In the genomic region with DNA sequence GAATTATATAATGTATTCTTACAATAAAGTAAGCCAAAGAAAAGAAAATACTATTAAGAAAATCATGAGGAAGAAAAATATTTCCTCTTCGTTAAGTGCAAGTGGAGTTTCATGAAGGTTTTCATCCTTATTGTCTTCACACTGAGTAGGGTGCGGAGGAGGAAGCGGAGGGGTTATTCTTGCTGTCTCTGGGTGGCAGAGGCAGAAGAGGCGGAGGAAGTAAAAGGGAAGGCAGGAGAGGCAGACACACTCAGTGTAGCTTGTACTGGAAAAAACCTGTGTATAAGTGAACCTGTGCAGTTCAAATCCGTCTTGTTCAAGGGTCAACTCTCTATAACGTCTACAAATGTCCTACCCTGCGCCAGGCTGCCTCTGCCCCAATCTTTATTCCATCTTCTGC, we compare ENCODE assay signal across 8 cellular contexts. TPM values are rescaled to one million over a fixed set of nuclear protein-coding genes. Genes with fewer than 3 reads are reported as not detected.
"Had no signal": no experiment of that assay in that cellular context is flagged by ENCODE, and none has a peak within 500 bp of the region (broad histone marks: within the 10 kb centered on the region; RNA-seq: fewer than 3 reads in every experiment).

No MANE protein-coding gene starts in this region.

- H3K4me3 Mint-ChIP-seq: HFFc6 had no signal

- H3K27ac Mint-ChIP-seq: HFFc6 had no signal

- DNase-seq: GOT3, HFFc6, IMR-90, KG1 had no signal

- H3K27ac ChIP-seq: HL-60 had no signal

- H3K36me3 ChIP-seq: HAP-1 had no signal

- ATAC-seq: HCT116, K562 had no signal

- H3K9me3 ChIP-seq: HAP-1 had no signal

- H3K4me3 ChIP-seq: HAP-1, K562 had no signal

- H3K9me3 Mint-ChIP-seq: HFFc6 had no signal

RNA-seq across cellular contexts. Expression of a gene that starts 22.0 kb away (rescaled TPM):
- total RNA-seq: HFFc6, IMR-90, K562 had no signal
- polyA plus RNA-seq: IMR-90, K562 had no signal
